In the genomic region with DNA sequence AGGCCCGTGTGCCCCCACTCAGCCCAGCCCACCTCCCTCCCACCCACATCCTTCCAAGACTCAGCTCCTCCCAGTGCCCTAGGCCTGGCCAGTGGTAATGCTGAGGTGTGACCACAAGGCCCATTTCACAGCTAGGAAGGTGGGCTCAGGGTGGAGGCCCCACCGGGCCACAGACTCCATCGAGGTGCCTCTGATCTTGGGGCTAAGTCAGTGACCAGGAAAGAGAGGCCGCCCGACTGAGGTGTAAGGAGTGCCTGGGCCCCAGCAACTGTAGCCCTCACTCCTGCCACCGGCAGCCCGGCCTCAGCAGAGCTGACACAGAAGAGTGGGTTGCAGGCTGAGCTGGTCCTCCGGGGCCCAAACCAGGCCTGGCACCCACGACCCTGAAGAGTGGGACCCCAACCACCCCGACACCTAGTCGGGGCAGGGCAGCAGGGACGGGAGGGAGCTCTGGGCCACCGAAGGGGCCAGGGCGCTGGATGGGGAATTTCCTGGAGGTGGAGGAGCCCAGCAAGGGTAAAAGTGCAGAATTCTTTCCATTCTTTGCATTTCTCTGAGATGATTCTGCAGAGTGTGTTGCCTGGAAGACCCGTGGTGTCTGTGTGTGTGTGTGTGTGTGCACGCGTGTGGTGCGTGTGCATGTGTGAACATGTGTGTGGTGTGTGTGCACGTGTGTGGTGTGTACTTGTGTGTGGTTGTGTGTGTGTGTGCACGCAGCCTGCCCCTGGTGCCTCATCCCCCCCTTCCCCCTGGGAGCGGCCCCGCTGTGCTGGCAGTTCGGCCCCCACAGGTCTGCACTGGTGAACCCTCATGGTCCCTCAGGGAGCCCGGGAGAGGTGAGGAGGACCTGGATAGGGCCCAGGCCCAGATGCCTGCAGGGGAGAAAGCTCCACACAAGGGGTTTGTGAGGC, we compare ENCODE assay signal across 1 cellular context.
A peak's percentile ranks its signal among the peaks of the same experiment; 100 is the strongest.
TF ChIP-seq lines count a peak whose summit lies in the region.

No MANE protein-coding gene starts in this region.

TF ChIP-seq in HepG2, 621 proteins besides CTCF, POLR2A, EP300 and RAD21 (continued from another document and continues in another):
- TF ChIP-seq, protein P1, sequence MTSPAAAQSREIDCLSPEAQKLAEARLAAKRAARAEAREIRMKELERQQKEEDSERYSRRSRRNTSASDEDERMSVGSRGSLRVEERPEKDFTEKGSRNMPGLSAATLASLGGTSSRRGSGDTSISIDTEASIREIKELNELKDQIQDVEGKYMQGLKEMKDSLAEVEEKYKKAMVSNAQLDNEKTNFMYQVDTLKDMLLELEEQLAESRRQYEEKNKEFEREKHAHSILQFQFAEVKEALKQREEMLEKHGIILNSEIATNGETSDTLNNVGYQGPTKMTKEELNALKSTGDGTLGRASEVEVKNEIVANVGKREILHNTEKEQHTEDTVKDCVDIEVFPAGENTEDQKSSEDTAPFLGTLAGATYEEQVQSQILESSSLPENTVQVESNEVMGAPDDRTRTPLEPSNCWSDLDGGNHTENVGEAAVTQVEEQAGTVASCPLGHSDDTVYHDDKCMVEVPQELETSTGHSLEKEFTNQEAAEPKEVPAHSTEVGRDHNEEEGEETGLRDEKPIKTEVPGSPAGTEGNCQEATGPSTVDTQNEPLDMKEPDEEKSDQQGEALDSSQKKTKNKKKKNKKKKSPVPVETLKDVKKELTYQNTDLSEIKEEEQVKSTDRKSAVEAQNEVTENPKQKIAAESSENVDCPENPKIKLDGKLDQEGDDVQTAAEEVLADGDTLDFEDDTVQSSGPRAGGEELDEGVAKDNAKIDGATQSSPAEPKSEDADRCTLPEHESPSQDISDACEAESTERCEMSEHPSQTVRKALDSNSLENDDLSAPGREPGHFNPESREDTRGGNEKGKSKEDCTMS (CRISPR knock-in tag; conservative IDR thresholded peaks at IDR 0.05): no peak
- TF ChIP-seq, protein P2, sequence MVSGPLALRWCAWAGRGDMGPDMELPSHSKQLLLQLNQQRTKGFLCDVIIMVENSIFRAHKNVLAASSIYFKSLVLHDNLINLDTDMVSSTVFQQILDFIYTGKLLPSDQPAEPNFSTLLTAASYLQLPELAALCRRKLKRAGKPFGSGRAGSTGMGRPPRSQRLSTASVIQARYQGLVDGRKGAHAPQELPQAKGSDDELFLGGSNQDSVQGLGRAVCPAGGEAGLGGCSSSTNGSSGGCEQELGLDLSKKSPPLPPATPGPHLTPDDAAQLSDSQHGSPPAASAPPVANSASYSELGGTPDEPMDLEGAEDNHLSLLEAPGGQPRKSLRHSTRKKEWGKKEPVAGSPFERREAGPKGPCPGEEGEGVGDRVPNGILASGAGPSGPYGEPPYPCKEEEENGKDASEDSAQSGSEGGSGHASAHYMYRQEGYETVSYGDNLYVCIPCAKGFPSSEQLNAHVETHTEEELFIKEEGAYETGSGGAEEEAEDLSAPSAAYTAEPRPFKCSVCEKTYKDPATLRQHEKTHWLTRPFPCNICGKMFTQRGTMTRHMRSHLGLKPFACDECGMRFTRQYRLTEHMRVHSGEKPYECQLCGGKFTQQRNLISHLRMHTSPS (CRISPR knock-in tag; IDR thresholded peaks at IDR 0.05; ENCODE audit: low read depth): no peak
- TF ChIP-seq ZBTB34 (CRISPR knock-in tag; IDR thresholded peaks at IDR 0.05) (no peak), NR1H2 (CRISPR knock-in tag; IDR thresholded peaks at IDR 0.05; ENCODE audit: borderline replicate concordance, low read depth) (no peak), KLF16 (CRISPR knock-in tag; IDR thresholded peaks at IDR 0.05) (0 out of 4 replicates have a peak, but pooled peaks of 1 of the 2 experiments have one; percentile 73), FOXA3 (CRISPR knock-in tag; IDR thresholded peaks at IDR 0.05) (peak; percentile 44), MYPOP (CRISPR knock-in tag; IDR thresholded peaks at IDR 0.05) (no peak), BCL6 (CRISPR knock-in tag; IDR thresholded peaks at IDR 0.05) (peak; percentile 79), RERE (CRISPR knock-in tag; IDR thresholded peaks at IDR 0.05; ENCODE audit: low read depth) (0 out of 2 replicates have a peak, but pooled peaks have one; percentile 29), RELA (CRISPR knock-in tag; IDR thresholded peaks at IDR 0.05) (peak; percentile 65; the same call in 1 of the 2 replicates), ATF5 (CRISPR knock-in tag; IDR thresholded peaks at IDR 0.05; ENCODE audit: low read depth) (no peak), ZSCAN29 (CRISPR knock-in tag; conservative IDR thresholded peaks at IDR 0.05) (0 out of 2 replicates have a peak, but pooled peaks have one; percentile 32)
- TF ChIP-seq, protein P3, sequence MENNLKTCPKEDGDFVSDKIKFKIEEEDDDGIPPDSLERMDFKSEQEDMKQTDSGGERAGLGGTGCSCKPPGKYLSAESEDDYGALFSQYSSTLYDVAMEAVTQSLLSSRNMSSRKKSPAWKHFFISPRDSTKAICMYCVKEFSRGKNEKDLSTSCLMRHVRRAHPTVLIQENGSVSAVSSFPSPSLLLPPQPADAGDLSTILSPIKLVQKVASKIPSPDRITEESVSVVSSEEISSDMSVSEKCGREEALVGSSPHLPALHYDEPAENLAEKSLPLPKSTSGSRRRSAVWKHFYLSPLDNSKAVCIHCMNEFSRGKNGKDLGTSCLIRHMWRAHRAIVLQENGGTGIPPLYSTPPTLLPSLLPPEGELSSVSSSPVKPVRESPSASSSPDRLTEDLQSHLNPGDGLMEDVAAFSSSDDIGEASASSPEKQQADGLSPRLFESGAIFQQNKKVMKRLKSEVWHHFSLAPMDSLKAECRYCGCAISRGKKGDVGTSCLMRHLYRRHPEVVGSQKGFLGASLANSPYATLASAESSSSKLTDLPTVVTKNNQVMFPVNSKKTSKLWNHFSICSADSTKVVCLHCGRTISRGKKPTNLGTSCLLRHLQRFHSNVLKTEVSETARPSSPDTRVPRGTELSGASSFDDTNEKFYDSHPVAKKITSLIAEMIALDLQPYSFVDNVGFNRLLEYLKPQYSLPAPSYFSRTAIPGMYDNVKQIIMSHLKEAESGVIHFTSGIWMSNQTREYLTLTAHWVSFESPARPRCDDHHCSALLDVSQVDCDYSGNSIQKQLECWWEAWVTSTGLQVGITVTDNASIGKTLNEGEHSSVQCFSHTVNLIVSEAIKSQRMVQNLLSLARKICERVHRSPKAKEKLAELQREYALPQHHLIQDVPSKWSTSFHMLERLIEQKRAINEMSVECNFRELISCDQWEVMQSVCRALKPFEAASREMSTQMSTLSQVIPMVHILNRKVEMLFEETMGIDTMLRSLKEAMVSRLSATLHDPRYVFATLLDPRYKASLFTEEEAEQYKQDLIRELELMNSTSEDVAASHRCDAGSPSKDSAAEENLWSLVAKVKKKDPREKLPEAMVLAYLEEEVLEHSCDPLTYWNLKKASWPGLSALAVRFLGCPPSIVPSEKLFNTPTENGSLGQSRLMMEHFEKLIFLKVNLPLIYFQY (CRISPR knock-in tag; IDR thresholded peaks at IDR 0.05; ENCODE audit: borderline replicate concordance): no peak; the same call in 1 of the 2 replicates
- TF ChIP-seq, protein P4, sequence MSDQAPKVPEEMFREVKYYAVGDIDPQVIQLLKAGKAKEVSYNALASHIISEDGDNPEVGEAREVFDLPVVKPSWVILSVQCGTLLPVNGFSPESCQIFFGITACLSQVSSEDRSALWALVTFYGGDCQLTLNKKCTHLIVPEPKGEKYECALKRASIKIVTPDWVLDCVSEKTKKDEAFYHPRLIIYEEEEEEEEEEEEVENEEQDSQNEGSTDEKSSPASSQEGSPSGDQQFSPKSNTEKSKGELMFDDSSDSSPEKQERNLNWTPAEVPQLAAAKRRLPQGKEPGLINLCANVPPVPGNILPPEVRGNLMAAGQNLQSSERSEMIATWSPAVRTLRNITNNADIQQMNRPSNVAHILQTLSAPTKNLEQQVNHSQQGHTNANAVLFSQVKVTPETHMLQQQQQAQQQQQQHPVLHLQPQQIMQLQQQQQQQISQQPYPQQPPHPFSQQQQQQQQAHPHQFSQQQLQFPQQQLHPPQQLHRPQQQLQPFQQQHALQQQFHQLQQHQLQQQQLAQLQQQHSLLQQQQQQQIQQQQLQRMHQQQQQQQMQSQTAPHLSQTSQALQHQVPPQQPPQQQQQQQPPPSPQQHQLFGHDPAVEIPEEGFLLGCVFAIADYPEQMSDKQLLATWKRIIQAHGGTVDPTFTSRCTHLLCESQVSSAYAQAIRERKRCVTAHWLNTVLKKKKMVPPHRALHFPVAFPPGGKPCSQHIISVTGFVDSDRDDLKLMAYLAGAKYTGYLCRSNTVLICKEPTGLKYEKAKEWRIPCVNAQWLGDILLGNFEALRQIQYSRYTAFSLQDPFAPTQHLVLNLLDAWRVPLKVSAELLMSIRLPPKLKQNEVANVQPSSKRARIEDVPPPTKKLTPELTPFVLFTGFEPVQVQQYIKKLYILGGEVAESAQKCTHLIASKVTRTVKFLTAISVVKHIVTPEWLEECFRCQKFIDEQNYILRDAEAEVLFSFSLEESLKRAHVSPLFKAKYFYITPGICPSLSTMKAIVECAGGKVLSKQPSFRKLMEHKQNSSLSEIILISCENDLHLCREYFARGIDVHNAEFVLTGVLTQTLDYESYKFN (CRISPR knock-in tag; conservative IDR thresholded peaks at IDR 0.05): peak; percentile 84
- TF ChIP-seq, protein P5, sequence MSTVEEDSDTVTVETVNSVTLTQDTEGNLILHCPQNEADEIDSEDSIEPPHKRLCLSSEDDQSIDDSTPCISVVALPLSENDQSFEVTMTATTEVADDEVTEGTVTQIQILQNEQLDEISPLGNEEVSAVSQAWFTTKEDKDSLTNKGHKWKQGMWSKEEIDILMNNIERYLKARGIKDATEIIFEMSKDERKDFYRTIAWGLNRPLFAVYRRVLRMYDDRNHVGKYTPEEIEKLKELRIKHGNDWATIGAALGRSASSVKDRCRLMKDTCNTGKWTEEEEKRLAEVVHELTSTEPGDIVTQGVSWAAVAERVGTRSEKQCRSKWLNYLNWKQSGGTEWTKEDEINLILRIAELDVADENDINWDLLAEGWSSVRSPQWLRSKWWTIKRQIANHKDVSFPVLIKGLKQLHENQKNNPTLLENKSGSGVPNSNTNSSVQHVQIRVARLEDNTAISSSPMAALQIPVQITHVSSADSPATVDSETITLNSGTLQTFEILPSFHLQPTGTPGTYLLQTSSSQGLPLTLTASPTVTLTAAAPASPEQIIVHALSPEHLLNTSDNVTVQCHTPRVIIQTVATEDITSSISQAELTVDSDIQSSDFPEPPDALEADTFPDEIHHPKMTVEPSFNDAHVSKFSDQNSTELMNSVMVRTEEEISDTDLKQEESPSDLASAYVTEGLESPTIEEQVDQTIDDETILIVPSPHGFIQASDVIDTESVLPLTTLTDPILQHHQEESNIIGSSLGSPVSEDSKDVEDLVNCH (CRISPR knock-in tag; IDR thresholded peaks at IDR 0.05): no peak
